In the genomic region with DNA sequence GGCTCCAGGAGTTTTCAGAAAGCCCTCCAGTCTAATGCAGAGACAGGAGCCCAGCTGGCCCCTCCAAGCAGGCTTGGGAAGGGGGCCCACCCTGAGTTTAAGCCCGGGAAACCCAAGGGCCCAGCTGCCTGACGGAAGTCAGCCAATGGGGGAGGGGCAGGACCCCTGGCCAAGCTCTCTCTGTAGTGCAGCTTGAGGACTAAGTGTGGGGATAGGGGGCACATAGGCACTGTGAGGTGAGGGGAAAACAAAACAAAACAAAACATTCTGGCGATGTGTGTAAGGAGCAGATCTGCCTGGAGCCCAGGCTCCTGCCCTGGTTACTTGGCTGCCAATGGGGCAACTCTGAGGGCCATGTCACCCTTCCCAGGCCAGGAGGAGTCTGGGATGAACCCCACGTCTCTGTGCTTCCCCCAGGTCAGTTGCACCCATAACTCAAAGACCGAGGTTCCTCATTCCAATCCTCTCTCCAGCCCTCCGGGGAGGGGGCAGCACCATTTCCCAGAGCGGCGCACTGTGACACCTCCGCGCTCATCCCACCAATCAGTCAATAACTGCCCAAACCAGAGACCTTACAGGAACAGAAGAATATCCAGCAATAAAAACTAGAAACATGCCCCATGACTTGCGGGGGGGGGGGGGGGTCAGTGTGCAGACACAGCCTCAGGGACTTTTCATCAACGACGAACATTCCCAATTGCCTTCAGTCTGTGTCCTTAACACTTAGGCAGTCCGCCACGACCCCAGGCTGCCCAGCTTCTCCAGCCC, we compare ENCODE assay signal across 11 cellular contexts. TPM values are rescaled to one million over a fixed set of nuclear protein-coding genes. Genes with fewer than 3 reads are reported as not detected.
DNase-seq lines count a peak whose midpoint lies in the region; ATAC-seq and TF ChIP-seq lines count a peak whose summit lies in the region.
"Had no signal": no experiment of that assay in that cellular context is flagged by ENCODE, and none has a peak within 500 bp of the region (broad histone marks: within the 10 kb centered on the region; RNA-seq: fewer than 3 reads in every experiment).

No MANE protein-coding gene starts in this region.

- ATAC-seq in gastrocnemius medialis: no peak
- ATAC-seq: activated T-helper 17 cell treated with anti-CD3 and anti-CD28 coated beads, Interleukin-2, amount 50 U/mL, for 72 hours had no signal

- TF ChIP-seq CTCF in brain microvascular endothelial cell (IDR thresholded peaks at IDR 0.05; ENCODE audit: low read depth, low read length, missing control alignments) (no peak), gastrocnemius medialis (IDR thresholded peaks at IDR 0.05 in 4 of 5, conservative IDR thresholded peaks at IDR 0.05 in 1 of 5) (no peak), testis (IDR thresholded peaks at IDR 0.05) (no peak)

- no peak overlapping the region for H3K27ac ChIP-seq in brain microvascular endothelial cell
- H3K27ac ChIP-seq in gastrocnemius medialis: peak overlapping the region; percentile 60 to 87 (median 82)
- H3K27ac ChIP-seq in testis: no peak overlapping the region

- H3K4me1 Mint-ChIP-seq in activated naive CD4-positive, alpha-beta T cell treated with anti-CD3 and anti-CD28 coated beads, Interleukin-2, amount 10 ng/mL, durations not matched to agents 7 days and 5 days: peaks cover 5% of the 10 kb centered on the region
- peaks cover 4% of the 10 kb centered on the region for H3K4me1 Mint-ChIP-seq in activated naive CD4-positive, alpha-beta T cell treated with anti-CD3 and anti-CD28 coated beads for 36 hours (ENCODE audit: low read depth)
- H3K4me1 Mint-ChIP-seq: activated T-helper 17 cell treated with anti-CD3 and anti-CD28 coated beads, Interleukin-2, amount 50 U/mL, for 72 hours had no signal

- H3K9me3 Mint-ChIP-seq in activated naive CD4-positive, alpha-beta T cell treated with anti-CD3 and anti-CD28 coated beads, Interleukin-2, amount 10 ng/mL, durations not matched to agents 7 days and 5 days: no peaks in the 10 kb centered on the region
- no peaks in the 10 kb centered on the region for H3K9me3 Mint-ChIP-seq in activated naive CD4-positive, alpha-beta T cell treated with anti-CD3 and anti-CD28 coated beads for 36 hours
- H3K9me3 Mint-ChIP-seq: activated T-helper 17 cell treated with anti-CD3 and anti-CD28 coated beads, Interleukin-2, amount 50 U/mL, for 72 hours had no signal

- H3K27me3 Mint-ChIP-seq in activated naive CD4-positive, alpha-beta T cell treated with anti-CD3 and anti-CD28 coated beads, Interleukin-2, amount 10 ng/mL, durations not matched to agents 7 days and 5 days: peaks cover 89% of the 10 kb centered on the region
- peaks cover 20% of the 10 kb centered on the region for H3K27me3 Mint-ChIP-seq in activated naive CD4-positive, alpha-beta T cell treated with anti-CD3 and anti-CD28 coated beads for 36 hours (ENCODE audit: low read depth)

- 24 to 34% methylated on average over 14 to 15 of the region's 15 CpGs for WGBS in testis, 2 donors

- no peak for DNase-seq in brain microvascular endothelial cell
- peak; percentile 50 for DNase-seq in islet precursor cell
- no peak for DNase-seq in gastrocnemius medialis
- no peak for DNase-seq in activated naive CD4-positive, alpha-beta T cell treated with anti-CD3 and anti-CD28 coated beads, Interleukin-2, amount 10 ng/mL, durations not matched to agents 7 days and 5 days
- DNase-seq in testis: no peak
- DNase-seq in stimulated activated CD4-positive, alpha-beta T cell treated with anti-CD3 and anti-CD28 coated beads, Interleukin-2, amount 100 ng/mL, for 48 hours: no peak
- DNase-seq in activated naive CD4-positive, alpha-beta T cell treated with anti-CD3 and anti-CD28 coated beads for 36 hours: no peak
- DNase-seq: MM.1S had no signal

- peaks cover 21% of the 10 kb centered on the region for H3K4me1 ChIP-seq in ES-I3 (ENCODE audit: insufficient read depth, low read length)
- peaks cover 45 to 56% of the 10 kb centered on the region in 2 donors for H3K4me1 ChIP-seq in gastrocnemius medialis
- peaks cover 20% of the 10 kb centered on the region for H3K4me1 ChIP-seq in testis

- intact Hi-C loops in gastrocnemius medialis (cut with DNase I; ENCODE audit: low total_unique reads) (loop anchor here (10.0 kb wide), 1 partner anchor 568 kb away; no protein-coding TSS in a partner anchor), testis (cut with DNase I; ENCODE audit: low total_unique reads) (loop anchor here (10.0 kb wide), 1 partner anchor 472 kb away; no protein-coding TSS in a partner anchor)
- intact Hi-C loops in activated naive CD4-positive, alpha-beta T cell treated with anti-CD3 and anti-CD28 coated beads for 36 hours (cut with micrococcal nuclease): no loop called here

- no peak overlapping the region for H3K27ac Mint-ChIP-seq in activated naive CD4-positive, alpha-beta T cell treated with anti-CD3 and anti-CD28 coated beads, Interleukin-2, amount 10 ng/mL, durations not matched to agents 7 days and 5 days
- H3K27ac Mint-ChIP-seq in activated naive CD4-positive, alpha-beta T cell treated with anti-CD3 and anti-CD28 coated beads for 36 hours: no peak overlapping the region
- H3K27ac Mint-ChIP-seq: activated T-helper 17 cell treated with anti-CD3 and anti-CD28 coated beads, Interleukin-2, amount 50 U/mL, for 72 hours had no signal

- H3K9ac ChIP-seq in ES-I3 (ENCODE audit: low read depth, low read length): peak overlapping the region; percentile 53

- no peaks in the 10 kb centered on the region for H3K36me3 Mint-ChIP-seq in activated naive CD4-positive, alpha-beta T cell treated with anti-CD3 and anti-CD28 coated beads, Interleukin-2, amount 10 ng/mL, durations not matched to agents 7 days and 5 days
- no peaks in the 10 kb centered on the region for H3K36me3 Mint-ChIP-seq in activated naive CD4-positive, alpha-beta T cell treated with anti-CD3 and anti-CD28 coated beads for 36 hours (ENCODE audit: low read depth)
- H3K36me3 Mint-ChIP-seq: CD14-positive monocyte had no signal

- CTCF ChIA-PET in activated naive CD4-positive, alpha-beta T cell treated with anti-CD3 and anti-CD28 coated beads, Interleukin-2, amount 10 ng/mL, durations not matched to agents 7 days and 5 days (lab: Charles Lee): interaction anchor here (0.8 kb wide), 1 partner anchor 709 kb away, joined by 3 read pairs; no protein-coding TSS in a partner anchor
- CTCF ChIA-PET in activated naive CD4-positive, alpha-beta T cell treated with anti-CD3 and anti-CD28 coated beads for 36 hours (lab: Charles Lee): interaction anchor here (0.7 kb wide), 1 partner anchor 132 kb away, joined by 4 read pairs; no protein-coding TSS in a partner anchor

- in situ Hi-C loops in brain microvascular endothelial cell (cut with HindIII; ENCODE audit: low pct_ligation_motif_present, low sequenced_read_pairs): no loop called here
- in situ Hi-C loops in gastrocnemius medialis (cut with MboI; ENCODE audit: low sequenced_read_pairs in 4 of 4): loop anchor here in 3 of 4 donors (5.0 to 25.0 kb wide), 4 partner anchors 78 to 708 kb away; no protein-coding TSS in a partner anchor

- no peak for TF ChIP-seq POLR2A in gastrocnemius medialis (IDR thresholded peaks at IDR 0.05)
- no peak for TF ChIP-seq POLR2A in testis (IDR thresholded peaks at IDR 0.05)

- no peaks in the 10 kb centered on the region for H3K9me3 ChIP-seq in ES-I3 (ENCODE audit: control insufficient read depth, insufficient read depth, low read length)
- no peaks in the 10 kb centered on the region for H3K9me3 ChIP-seq in gastrocnemius medialis
- no peaks in the 10 kb centered on the region for H3K9me3 ChIP-seq in testis

- peaks cover 5% of the 10 kb centered on the region; the same call in 1 of the 2 replicates for H3K36me3 ChIP-seq in ES-I3 (ENCODE audit: insufficient read depth, low read length)
- H3K36me3 ChIP-seq in brain microvascular endothelial cell (replicated peaks): no peaks in the 10 kb centered on the region
- peaks cover 0 to 7% of the 10 kb centered on the region in 2 donors for H3K36me3 ChIP-seq in gastrocnemius medialis
- H3K36me3 ChIP-seq in testis (ENCODE audit: low read depth, missing control alignments): no peaks in the 10 kb centered on the region

- H3K4me3 Mint-ChIP-seq in activated naive CD4-positive, alpha-beta T cell treated with anti-CD3 and anti-CD28 coated beads, Interleukin-2, amount 10 ng/mL, durations not matched to agents 7 days and 5 days: no peak overlapping the region
- no peak overlapping the region for H3K4me3 Mint-ChIP-seq in activated naive CD4-positive, alpha-beta T cell treated with anti-CD3 and anti-CD28 coated beads for 36 hours
- H3K4me3 Mint-ChIP-seq: activated T-helper 17 cell treated with anti-CD3 and anti-CD28 coated beads, Interleukin-2, amount 50 U/mL, for 72 hours had no signal

- H3K4me3 ChIP-seq in brain microvascular endothelial cell (ENCODE audit: low read depth, low read length) (peak overlapping the region; percentile 56), gastrocnemius medialis (peak overlapping the region; percentile 65 to 87 (median 74)), testis (peak overlapping the region in 1 of 2 donors; percentile 76)

- H3K27me3 ChIP-seq in brain microvascular endothelial cell (replicated peaks) (no peaks in the 10 kb centered on the region), gastrocnemius medialis (no peaks in the 10 kb centered on the region), testis (no peaks in the 10 kb centered on the region)

RNA-seq across cellular contexts. Expression of a gene that starts 1.7 kb away (rescaled TPM):
- 10 to 100 TPM in 3 of 4 donors, 1 to 10 TPM in 1; 8.6 to 22.0 (median 18.0) TPM for total RNA-seq in gastrocnemius medialis
- 10 to 100 TPM in 1 of 2 donors, 1 to 10 TPM in 1; 9.8 to 12.0 TPM for total RNA-seq in testis
- 87.7 TPM for polyA plus RNA-seq in testis (ENCODE audit: insufficient read depth, low read depth, low replicate concordance)
- total RNA-seq in activated naive CD4-positive, alpha-beta T cell treated with anti-CD3 and anti-CD28 coated beads for 36 hours: not detected
- polyA plus RNA-seq: CD14-positive monocyte had no signal

Comparison
In these comparisons a context has a peak if more than half of its experiments do, and no peak if none do; other contexts are left out.
1. H3K27ac ChIP-seq: peak in gastrocnemius medialis (4 of 4); none in brain microvascular endothelial cell (single experiment) and testis (0 of 2).
2. RNA of a gene that starts 1.7 kb away (total RNA-seq): 8.6 to 22.0 TPM in gastrocnemius medialis and 9.8 to 12.0 TPM in testis; not detected in activated naive CD4-positive, alpha-beta T cell treated with anti-CD3 and anti-CD28 coated beads for 36 hours; every median in the first group is over 4 times any median in the second.